ENCODE assay signal across 8 cellular contexts in genomic region chr1:174217787-174218574, GRCh38. TPM values are rescaled to one million over a fixed set of nuclear protein-coding genes. Genes with fewer than 3 reads are reported as not detected.
DNase-seq lines count a peak whose midpoint lies in the region; ATAC-seq and TF ChIP-seq lines count a peak whose summit lies in the region.

No MANE protein-coding gene starts in this region.

- TF ChIP-seq CTCF in PC-9 (conservative IDR thresholded peaks at IDR 0.05) (peak; percentile 87), endothelial cell (IDR thresholded peaks at IDR 0.05; ENCODE audit: unreplicated experiment) (peak; percentile 71)

- H3K27ac ChIP-seq in PC-9 = no peak overlapping the region

- no peaks in the 10 kb centered on the region for H3K27me3 Mint-ChIP-seq in activated CD8-positive, alpha-beta memory T cell treated with anti-CD3 and anti-CD28 coated beads, Interleukin-2, amount 10 ng/mL, durations not matched to agents 7 days and 5 days
- no peaks in the 10 kb centered on the region for H3K27me3 Mint-ChIP-seq in endothelial cell (ENCODE audit: unreplicated experiment)
- no peaks in the 10 kb centered on the region for H3K27me3 Mint-ChIP-seq in naive thymus-derived CD8-positive, alpha-beta T cell

- no peak overlapping the region for H3K4me2 ChIP-seq in PC-9

- POLR2A ChIA-PET in PC-9 (lab: Charles Lee; ENCODE audit: unreplicated experiment) = no interaction called here
- POLR2A ChIA-PET in naive thymus-derived CD8-positive, alpha-beta T cell (lab: Charles Lee) = interaction anchor here (0.7 kb wide), 1 partner anchor 268 kb away, joined by 4 read pairs; no protein-coding TSS in a partner anchor

- H3K4me1 ChIP-seq in PC-9 (replicated peaks; ENCODE audit: insufficient read depth) = 0 out of 2 replicates have a peak, but pooled peaks cover 5% of the 10 kb centered on the region

- no TSS peak for BruUV-seq in PC-9 (replicated peaks; lab: Mats Ljungman, UMichigan)

- H3K4me3 ChIP-seq in PC-9 = no peak overlapping the region

- H3K4me1 Mint-ChIP-seq in activated CD8-positive, alpha-beta memory T cell treated with anti-CD3 and anti-CD28 coated beads, Interleukin-2, amount 10 ng/mL, durations not matched to agents 7 days and 5 days = no peaks in the 10 kb centered on the region
- no peaks in the 10 kb centered on the region for H3K4me1 Mint-ChIP-seq in endothelial cell (ENCODE audit: unreplicated experiment)
- H3K4me1 Mint-ChIP-seq in naive thymus-derived CD8-positive, alpha-beta T cell = peaks cover 0 to 7% (median 3%) of the 10 kb centered on the region in 4 donors

- no peak overlapping the region for H3K27ac Mint-ChIP-seq in activated CD8-positive, alpha-beta memory T cell treated with anti-CD3 and anti-CD28 coated beads, Interleukin-2, amount 10 ng/mL, durations not matched to agents 7 days and 5 days
- H3K27ac Mint-ChIP-seq in endothelial cell (ENCODE audit: unreplicated experiment) = no peak overlapping the region
- no peak overlapping the region for H3K27ac Mint-ChIP-seq in naive thymus-derived CD8-positive, alpha-beta T cell

- CTCF ChIA-PET in activated CD8-positive, alpha-beta memory T cell treated with anti-CD3 and anti-CD28 coated beads, Interleukin-2, amount 10 ng/mL, durations not matched to agents 7 days and 5 days (lab: Charles Lee) = interaction anchor here (0.7 to 1.7 kb wide), 13 partner anchors 9 to 788 kb away, joined by 3 to 12 read pairs (median 4); partner anchors contain the start of genes GAS5, RABGAP1L, RC3H1 and ZBTB37
- CTCF ChIA-PET in PC-9 (lab: Charles Lee) = interaction anchor here (0.6 kb wide), 3 partner anchors 247 to 1392 kb away, joined by 3 to 14 read pairs (median 3); no protein-coding TSS in a partner anchor

- H3K4me3 Mint-ChIP-seq in activated CD8-positive, alpha-beta memory T cell treated with anti-CD3 and anti-CD28 coated beads, Interleukin-2, amount 10 ng/mL, durations not matched to agents 7 days and 5 days = no peak overlapping the region
- H3K4me3 Mint-ChIP-seq in endothelial cell (ENCODE audit: unreplicated experiment) = no peak overlapping the region
- H3K4me3 Mint-ChIP-seq in naive thymus-derived CD8-positive, alpha-beta T cell = no peak overlapping the region

- H3K9me3 ChIP-seq in PC-9 (ENCODE audit: insufficient read depth, low read depth) = peaks cover 9% of the 10 kb centered on the region; the same call in 1 of the 2 replicates

- H3K79me2 ChIP-seq in PC-9 (ENCODE audit: low read depth) = no peaks in the 10 kb centered on the region

- no peaks in the 10 kb centered on the region; the same call in 1 of the 2 replicates for H3K9me2 ChIP-seq in PC-9 (ENCODE audit: insufficient read depth)

- H4K20me1 ChIP-seq in PC-9 (ENCODE audit: insufficient read depth) = no peaks in the 10 kb centered on the region

- intact Hi-C loops in PC-9 (cut with micrococcal nuclease; ENCODE audit: unreplicated experiment) = loop anchor here (5.0 to 10.0 kb wide), 4 partner anchors 123 to 1471 kb away; no protein-coding TSS in a partner anchor

- no peaks in the 10 kb centered on the region; the same call in 1 of the 2 replicates for H3F3A ChIP-seq in PC-9 (ENCODE audit: insufficient read depth, low read depth)

- H2AFZ ChIP-seq in PC-9 = no peak overlapping the region

- peaks cover 5% of the 10 kb centered on the region for H3K9me3 Mint-ChIP-seq in activated CD8-positive, alpha-beta memory T cell treated with anti-CD3 and anti-CD28 coated beads, Interleukin-2, amount 10 ng/mL, durations not matched to agents 7 days and 5 days (ENCODE audit: low read depth)
- H3K9me3 Mint-ChIP-seq in endothelial cell (ENCODE audit: unreplicated experiment) = peaks cover 4% of the 10 kb centered on the region
- H3K9me3 Mint-ChIP-seq in naive thymus-derived CD8-positive, alpha-beta T cell = no peaks in the 10 kb centered on the region

- peak; percentile 57 for ATAC-seq in activated CD8-positive, alpha-beta memory T cell treated with anti-CD3 and anti-CD28 coated beads, Interleukin-2, amount 10 ng/mL, durations not matched to agents 7 days and 5 days
- ATAC-seq in HG03378 (IDR thresholded peaks at IDR 0.05; ENCODE audit: unreplicated experiment) = peak; percentile 56
- peak; percentile 47 to 53 for ATAC-seq in naive thymus-derived CD8-positive, alpha-beta T cell

- no peaks in the 10 kb centered on the region for H3K36me3 ChIP-seq in PC-9 (ENCODE audit: low read depth)

- peaks cover 22% of the 10 kb centered on the region for H3K36me3 Mint-ChIP-seq in activated CD8-positive, alpha-beta memory T cell treated with anti-CD3 and anti-CD28 coated beads, Interleukin-2, amount 10 ng/mL, durations not matched to agents 7 days and 5 days
- H3K36me3 Mint-ChIP-seq in endothelial cell (ENCODE audit: low read depth, unreplicated experiment) = peaks cover 10% of the 10 kb centered on the region
- peaks cover 12 to 25% (median 16%) of the 10 kb centered on the region in 3 donors for H3K36me3 Mint-ChIP-seq in naive thymus-derived CD8-positive, alpha-beta T cell

- no peak for DNase-seq in activated CD8-positive, alpha-beta memory T cell treated with anti-CD3 and anti-CD28 coated beads, Interleukin-2, amount 10 ng/mL, durations not matched to agents 7 days and 5 days
- no peak for DNase-seq in activated CD8-positive, alpha-beta memory T cell treated with anti-CD3 and anti-CD28 coated beads for 24 hours
- DNase-seq in PC-9 = no peak
- no peak for DNase-seq in endothelial cell (ENCODE audit: low spot score)
- peak in 3 of 10 donors; percentile 46 to 50 (median 50) for DNase-seq in naive thymus-derived CD8-positive, alpha-beta T cell
- no peak for DNase-seq in stimulated activated CD4-positive, alpha-beta T cell treated with anti-CD3 and anti-CD28 coated beads, Interleukin-4, amount 100 ng/mL, for 1 hour
- DNase-seq in activated T-cell treated with anti-CD3 and anti-CD28 coated beads, Interleukin-2, amount 50 U/mL, for 1 hour = no peak

- no peaks in the 10 kb centered on the region for H3K27me3 ChIP-seq in PC-9 (ENCODE audit: insufficient read depth, low read depth)

RNA-seq across cellular contexts. Expression of gene RABGAP1L, which starts 58.7 kb away (rescaled TPM):
- total RNA-seq in activated CD8-positive, alpha-beta memory T cell treated with anti-CD3 and anti-CD28 coated beads, Interleukin-2, amount 10 ng/mL, durations not matched to agents 7 days and 5 days = 10 to 100 TPM; 60.5 to 83.5 TPM
- total RNA-seq in PC-9 (2021) (56.7 and 57.4 TPM in 2 replicates), endothelial cell (ENCODE audit: unreplicated experiment) (30.2 TPM)
- total RNA-seq in naive thymus-derived CD8-positive, alpha-beta T cell = 10 to 100 TPM; 86.5 to 93.6 TPM
- 10 to 100 TPM; 36.8 to 59.8 (median 37.2) TPM for polyA plus RNA-seq in naive thymus-derived CD8-positive, alpha-beta T cell
